ENCODE assay signal across 8 cellular contexts in genomic region chr9:20640331-20641187, GRCh38. TPM values are rescaled to one million over a fixed set of nuclear protein-coding genes. Genes with fewer than 3 reads are reported as not detected.
A peak's percentile ranks its signal among the peaks of the same experiment; 100 is the strongest.
DNase-seq lines count a peak whose midpoint lies in the region; ATAC-seq and TF ChIP-seq lines count a peak whose summit lies in the region.

No MANE protein-coding gene starts in this region.

- H3K27ac Mint-ChIP-seq in T-helper 17 cell = peak overlapping the region; percentile 67

- no peak overlapping the region for H3K23ac ChIP-seq in neuronal stem cell (ENCODE audit: low read depth, low read length, poor library complexity)

- peak overlapping the region; percentile 60 for H3K4me3 Mint-ChIP-seq in T-helper 17 cell

- no peak overlapping the region for H3K9ac ChIP-seq in neuronal stem cell (ENCODE audit: low read depth, low read length, poor library complexity)

- in situ Hi-C loops in astrocyte of the spinal cord (cut with HindIII; ENCODE audit: low sequenced_read_pairs) = no loop called here
- in situ Hi-C loops in ACHN (cut with HindIII; ENCODE audit: low pct_ligation_motif_present, low pct_unique_long_range_greater_than_20kb, low sequenced_read_pairs) = no loop called here

- peaks cover 0 to 7% of the 10 kb centered on the region in 2 donors for H3K4me1 ChIP-seq in neuronal stem cell (ENCODE audit: control insufficient read depth in 2 of 2, insufficient read depth in 1 of 2, low read depth in 1 of 2, low read length in 2 of 2)

- no peaks in the 10 kb centered on the region for H3K79me1 ChIP-seq in neuronal stem cell (ENCODE audit: low read depth, low read length)

- H3K18ac ChIP-seq in neuronal stem cell (ENCODE audit: low read length) = no peak overlapping the region

- TF ChIP-seq CTCF in astrocyte of the spinal cord (IDR thresholded peaks at IDR 0.05; ENCODE audit: low read depth, low read length) = no peak

- no peak overlapping the region for H2BK5ac ChIP-seq in neuronal stem cell (ENCODE audit: low read length)

- ATAC-seq in GM21390 (IDR thresholded peaks at IDR 0.05; ENCODE audit: unreplicated experiment) (peak; percentile 87), HG03575 (IDR thresholded peaks at IDR 0.05; ENCODE audit: extremely low read depth, insufficient number of reproducible peaks, low FRiP score, unreplicated experiment) (peak; percentile 81), T-helper 17 cell (peak; percentile 90)

- no peak overlapping the region for H3K27ac ChIP-seq in neuronal stem cell (replicated peaks; ENCODE audit: low read length)

- H2AFZ ChIP-seq in neuronal stem cell (ENCODE audit: low read length) = peak overlapping the region; percentile 33

- no peaks in the 10 kb centered on the region for H3K36me3 ChIP-seq in neuronal stem cell (replicated peaks in 1 of 2; ENCODE audit: control insufficient read depth in 2 of 2, insufficient read depth in 2 of 2, low read length in 2 of 2)

- no peak overlapping the region for H4K8ac ChIP-seq in neuronal stem cell (ENCODE audit: low read depth, low read length)

- no peak overlapping the region for H3K4ac ChIP-seq in neuronal stem cell (ENCODE audit: low read length)

- DNase-seq in DMS79 (lab: John Stamatoyannopoulos, UW) (peak; percentile 91), T-helper 17 cell (peak; percentile 21 to 59 (median 43)), astrocyte of the spinal cord (ENCODE audit: low read depth, low spot score) (peak; percentile 68), neuronal stem cell (ENCODE audit: low spot score) (no peak), ACHN (no peak), RKO (ENCODE audit: low spot score) (no peak)

- H3K27me3 ChIP-seq in neuronal stem cell (ENCODE audit: control insufficient read depth in 3 of 3, insufficient read depth in 3 of 3, low read depth in 1 of 3, low read length in 3 of 3) = no peaks in the 10 kb centered on the region

- no peak overlapping the region for H2BK120ac ChIP-seq in neuronal stem cell (ENCODE audit: low read depth, low read length)

- no CpG with 5 or more reads among the region's 7 CpGs for WGBS in neuronal stem cell (ENCODE audit: extremely low coverage in 2 of 2, insufficient read length in 2 of 2, insufficient replicate concordance in 1 of 2), 2 donors

- H3K4me2 ChIP-seq in neuronal stem cell (ENCODE audit: insufficient read depth, low read length, poor library complexity, severe bottlenecking) = no peak overlapping the region

- H2AK5ac ChIP-seq in neuronal stem cell (ENCODE audit: low read depth, low read length) = no peak overlapping the region

- H3K36me3 Mint-ChIP-seq in T-helper 17 cell (ENCODE audit: low read depth) = no peaks in the 10 kb centered on the region

- no peaks in the 10 kb centered on the region for H3K9me3 ChIP-seq in T-helper 17 cell (ENCODE audit: control insufficient read depth, low read length, poor library complexity, severe bottlenecking)
- H3K9me3 ChIP-seq in neuronal stem cell (replicated peaks in 1 of 2; ENCODE audit: control insufficient read depth in 2 of 2, insufficient read depth in 1 of 2, low read depth in 1 of 2, low read length in 2 of 2) = no peaks in the 10 kb centered on the region

- peaks cover 19% of the 10 kb centered on the region for H3K4me1 Mint-ChIP-seq in T-helper 17 cell

- no peak overlapping the region for H2BK15ac ChIP-seq in neuronal stem cell (ENCODE audit: low read length)

- peaks cover 14% of the 10 kb centered on the region for H3K27me3 Mint-ChIP-seq in T-helper 17 cell

- H3K4me3 ChIP-seq in astrocyte of the spinal cord (ENCODE audit: low read depth, low read length) (no peak overlapping the region), neuronal stem cell (ENCODE audit: low read length in 2 of 2) (no peak overlapping the region)

- no peak overlapping the region for H3K14ac ChIP-seq in neuronal stem cell (ENCODE audit: low read length)

- H4K91ac ChIP-seq in neuronal stem cell (ENCODE audit: low read depth, low read length, poor library complexity) = no peak overlapping the region

- H2BK12ac ChIP-seq in neuronal stem cell (ENCODE audit: low read length) = no peak overlapping the region

RNA-seq across cellular contexts. Expression of gene MLLT3, which starts 18.3 kb away (rescaled TPM):
- total RNA-seq in T-helper 17 cell = 10 to 100 TPM; 37.2 to 47.1 TPM
- polyA plus RNA-seq in neuronal stem cell (2013, experiment 1 of 2) = 26.2 TPM
- 27.1 TPM for polyA plus RNA-seq in neuronal stem cell (2013, experiment 2 of 2)

RNA-seq across cellular contexts. Expression of gene FOCAD, which starts 43.5 kb away (rescaled TPM):
- total RNA-seq in T-helper 17 cell = 10 to 100 TPM; 16.2 to 18.2 TPM
- polyA plus RNA-seq in neuronal stem cell (2013, experiment 1 of 2) = 23.6 TPM
- 23.9 TPM for polyA plus RNA-seq in neuronal stem cell (2013, experiment 2 of 2)

Comparison
In these comparisons a context has a peak if more than half of its experiments do, and no peak if none do; other contexts are left out.
1. DNase-seq: peak in DMS79 (single experiment), T-helper 17 cell (3 of 3) and astrocyte of the spinal cord (single experiment); none in neuronal stem cell (single experiment), ACHN (single experiment) and RKO (single experiment).
2. Peak in every context shown above with its lines, with median percentiles within 50 percentile points of each other: ATAC-seq.